In the genomic region with DNA sequence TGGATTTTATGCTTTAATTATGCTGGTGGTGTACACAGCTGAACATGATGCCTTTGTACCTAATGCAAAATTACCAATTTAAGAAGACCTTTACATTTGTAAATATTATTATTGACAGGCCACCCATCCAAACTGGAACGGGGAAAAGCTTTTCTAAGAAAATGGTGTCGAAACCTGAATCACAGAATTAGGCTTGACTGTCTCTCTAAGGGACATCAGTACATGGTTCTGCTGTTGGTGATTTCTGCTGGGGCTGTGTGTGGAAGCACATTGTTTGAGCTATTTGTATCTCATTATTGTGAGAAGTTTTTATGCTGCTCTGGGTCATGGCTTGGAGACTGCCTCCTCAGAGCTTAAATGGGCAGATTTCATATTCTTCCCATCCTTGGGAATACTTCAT, we compare ENCODE assay signal across 17 cellular contexts.
"Had no signal": no experiment of that assay in that cellular context is flagged by ENCODE, and none has a peak within 500 bp of the region (broad histone marks: within the 10 kb centered on the region; RNA-seq: fewer than 3 reads in every experiment).

No MANE protein-coding gene starts in this region.

- H3K36me3 ChIP-seq: heart right ventricle, left ventricle myocardium inferior, neutrophil, tibial nerve, vagina had no signal

- H3K36me3 Mint-ChIP-seq: activated naive CD8-positive, alpha-beta T cell treated with anti-CD3 and anti-CD28 coated beads for 36 hours had no signal

- H3K27ac Mint-ChIP-seq: activated naive CD8-positive, alpha-beta T cell treated with anti-CD3 and anti-CD28 coated beads for 36 hours had no signal

- H3K4me3 Mint-ChIP-seq: activated naive CD8-positive, alpha-beta T cell treated with anti-CD3 and anti-CD28 coated beads for 36 hours had no signal

- H3K4me1 ChIP-seq: left ventricle myocardium inferior, tibial nerve, vagina had no signal

- H3K27me3 ChIP-seq: vagina had no signal

- H3K27ac ChIP-seq: coronary artery, heart right ventricle, left ventricle myocardium inferior, neutrophil, tibial nerve, vagina had no signal

- H3K4me3 ChIP-seq: coronary artery, heart right ventricle, left ventricle myocardium inferior, tibial nerve, vagina had no signal

- H3K9me3 ChIP-seq: heart right ventricle, left ventricle myocardium inferior, neutrophil, tibial nerve, vagina had no signal

- DNase-seq: activated CD4-positive, alpha-beta T cell treated with anti-CD3 and anti-CD28 coated beads, Interleukin-2, amount 50 U/mL, for 4 hours; activated CD4-positive, CD25-positive, alpha-beta regulatory T cell treated with anti-CD3 and anti-CD28 coated beads, Interleukin-2, amount 50 U/mL, for 72 hours; activated gamma-delta T cell; activated naive CD8-positive, alpha-beta T cell treated with anti-CD3 and anti-CD28 coated beads for 36 hours; activated T-cell treated with anti-CD3 and anti-CD28 coated beads, Interleukin-2, amount 50 U/mL, for 1 hour; aorta; effector CD8-positive, alpha-beta T cell; heart right ventricle; islet precursor cell; left ventricle myocardium inferior; posterior cingulate gyrus; stimulated activated CD4-positive, alpha-beta T cell treated with anti-CD3 and anti-CD28 coated beads, Interleukin-15, amount 100 ng/mL, for 24 hours; stimulated activated CD4-positive, alpha-beta T cell treated with anti-CD3 and anti-CD28 coated beads, Interleukin-4, amount 100 ng/mL, for 4 hours had no signal

- ATAC-seq: heart right ventricle had no signal

- H3K9me3 Mint-ChIP-seq: activated naive CD8-positive, alpha-beta T cell treated with anti-CD3 and anti-CD28 coated beads for 36 hours had no signal
